In the genomic region with DNA sequence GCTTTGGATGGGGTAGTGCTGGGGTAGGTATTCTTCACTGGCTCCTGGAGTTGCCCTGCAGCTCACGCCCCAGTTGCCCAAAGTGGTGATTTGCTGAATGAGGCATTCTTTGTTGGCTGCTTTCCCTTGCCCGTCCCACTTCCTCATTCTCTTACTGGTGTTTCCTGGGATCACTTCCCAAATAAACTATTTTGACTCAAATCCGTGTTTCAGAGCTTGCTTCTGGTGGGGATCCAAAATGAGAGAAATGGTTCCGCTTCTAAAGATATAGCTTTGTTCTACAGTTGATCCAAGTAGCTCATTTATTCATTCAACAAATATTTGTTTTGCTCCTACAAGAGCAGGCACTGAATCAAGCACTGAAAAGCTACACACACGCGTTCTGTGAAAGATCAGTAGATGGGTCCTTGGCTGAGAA, we compare ENCODE assay signal across 8 cellular contexts.
DNase-seq lines count a peak whose midpoint lies in the region; ATAC-seq and TF ChIP-seq lines count a peak whose summit lies in the region.

No MANE protein-coding gene starts in this region.

- TF ChIP-seq CTCF in AG10803 (conservative IDR thresholded peaks at IDR 0.05; ENCODE audit: low read length), result no peak
- TF ChIP-seq CTCF in RWPE1 (conservative IDR thresholded peaks at IDR 0.05; ENCODE audit: low read depth), result no peak
- TF ChIP-seq CTCF in neural crest cell (conservative IDR thresholded peaks at IDR 0.05), result no peak

- peaks cover 38% of the 10 kb centered on the region for H3K4me1 Mint-ChIP-seq in neural crest cell
- no peaks in the 10 kb centered on the region for H3K4me1 Mint-ChIP-seq in stimulated activated memory B cell treated with anti-CD40 and anti-IgM and Interleukin-4, amounts not matched to agents 10 μg/mL and 1 μg/mL and 100 μg/mL, for 72 hours
- peaks cover 16% of the 10 kb centered on the region for H3K4me1 Mint-ChIP-seq in T-helper 2 cell treated with Interferon-gamma antibody and Interleukin-4, amounts not matched to agents 5 μg/mL and 100 μg/mL, for 36 hours (ENCODE audit: low read depth)

- peaks cover 7% of the 10 kb centered on the region for H3K9me3 Mint-ChIP-seq in neural crest cell
- H3K9me3 Mint-ChIP-seq in stimulated activated memory B cell treated with anti-CD40 and anti-IgM and Interleukin-4, amounts not matched to agents 10 μg/mL and 1 μg/mL and 100 μg/mL, for 72 hours, result no peaks in the 10 kb centered on the region
- no peaks in the 10 kb centered on the region for H3K9me3 Mint-ChIP-seq in T-helper 2 cell treated with Interferon-gamma antibody and Interleukin-4, amounts not matched to agents 5 μg/mL and 100 μg/mL, for 36 hours

- H3K27me3 Mint-ChIP-seq in neural crest cell (ENCODE audit: low read depth), result no peaks in the 10 kb centered on the region
- no peaks in the 10 kb centered on the region for H3K27me3 Mint-ChIP-seq in stimulated activated memory B cell treated with anti-CD40 and anti-IgM and Interleukin-4, amounts not matched to agents 10 μg/mL and 1 μg/mL and 100 μg/mL, for 72 hours
- H3K27me3 Mint-ChIP-seq in T-helper 2 cell treated with Interferon-gamma antibody and Interleukin-4, amounts not matched to agents 5 μg/mL and 100 μg/mL, for 36 hours (ENCODE audit: low read depth), result no peaks in the 10 kb centered on the region

- H3K27ac Mint-ChIP-seq in neural crest cell (ENCODE audit: unreplicated experiment), result peak overlapping the region; percentile 70
- H3K27ac Mint-ChIP-seq in stimulated activated memory B cell treated with anti-CD40 and anti-IgM and Interleukin-4, amounts not matched to agents 10 μg/mL and 1 μg/mL and 100 μg/mL, for 72 hours, result no peak overlapping the region
- H3K27ac Mint-ChIP-seq in T-helper 2 cell treated with Interferon-gamma antibody and Interleukin-4, amounts not matched to agents 5 μg/mL and 100 μg/mL, for 36 hours, result no peak overlapping the region

- no peak overlapping the region for H3K4me3 Mint-ChIP-seq in neural crest cell
- H3K4me3 Mint-ChIP-seq in stimulated activated memory B cell treated with anti-CD40 and anti-IgM and Interleukin-4, amounts not matched to agents 10 μg/mL and 1 μg/mL and 100 μg/mL, for 72 hours, result no peak overlapping the region
- no peak overlapping the region for H3K4me3 Mint-ChIP-seq in T-helper 2 cell treated with Interferon-gamma antibody and Interleukin-4, amounts not matched to agents 5 μg/mL and 100 μg/mL, for 36 hours

- CTCF ChIA-PET in RWPE1 (lab: Yijun Ruan, JAX), result interaction anchor here (0.5 to 0.7 kb wide), 3 partner anchors 15 to 269 kb away, joined by 3 to 4 read pairs (median 3); no protein-coding TSS in a partner anchor

- peak overlapping the region; percentile 76 for H3K27ac ChIP-seq in RWPE1

- POLR2A ChIA-PET in RWPE1 (lab: Yijun Ruan, JAX; ENCODE audit: low non-redundant PET), result interaction anchor here (0.6 kb wide), 1 partner anchor 56 kb away, joined by 4 read pairs; no protein-coding TSS in a partner anchor

- no peaks in the 10 kb centered on the region for H3K36me3 Mint-ChIP-seq in neural crest cell (ENCODE audit: low read depth)
- H3K36me3 Mint-ChIP-seq in stimulated activated memory B cell treated with anti-CD40 and anti-IgM and Interleukin-4, amounts not matched to agents 10 μg/mL and 1 μg/mL and 100 μg/mL, for 72 hours, result no peaks in the 10 kb centered on the region
- H3K36me3 Mint-ChIP-seq in T-helper 2 cell treated with Interferon-gamma antibody and Interleukin-4, amounts not matched to agents 5 μg/mL and 100 μg/mL, for 36 hours (ENCODE audit: low read depth), result no peaks in the 10 kb centered on the region

- DNase-seq in AG10803 (ENCODE audit: low read depth), result peak; percentile 67
- DNase-seq in RWPE1 (ENCODE audit: low spot score), result peak; percentile 68
- peak; percentile 66 for DNase-seq in fibroblast of gingiva (ENCODE audit: low read depth)
- no peak for DNase-seq in neural crest cell (ENCODE audit: low read depth, low spot score)
- no peak for DNase-seq in KG1 (lab: John Stamatoyannopoulos, UW)
- no peak for DNase-seq in T-helper 2 cell treated with Interferon-gamma antibody and Interleukin-4, amounts not matched to agents 5 μg/mL and 100 μg/mL, for 36 hours (ENCODE audit: low spot score)

- no peak for ATAC-seq in stimulated activated memory B cell treated with anti-CD40 and anti-IgM and Interleukin-4, amounts not matched to agents 10 μg/mL and 1 μg/mL and 100 μg/mL, for 72 hours
- ATAC-seq in HG03175 (IDR thresholded peaks at IDR 0.05; ENCODE audit: unreplicated experiment), result no peak

- no peak overlapping the region for H3K4me3 ChIP-seq in AG10803 (ENCODE audit: low read length)

Comparison
In these comparisons a context has a peak if more than half of its experiments do, and no peak if none do; other contexts are left out.
1. DNase-seq: peak in AG10803 (single experiment), RWPE1 (single experiment) and fibroblast of gingiva (single experiment); none in neural crest cell (single experiment), KG1 (single experiment) and T-helper 2 cell treated with Interferon-gamma antibody and Interleukin-4, amounts not matched to agents 5 μg/mL and 100 μg/mL, for 36 hours (single experiment).